ENCODE assay signal across 17 cellular contexts in the genomic region with DNA sequence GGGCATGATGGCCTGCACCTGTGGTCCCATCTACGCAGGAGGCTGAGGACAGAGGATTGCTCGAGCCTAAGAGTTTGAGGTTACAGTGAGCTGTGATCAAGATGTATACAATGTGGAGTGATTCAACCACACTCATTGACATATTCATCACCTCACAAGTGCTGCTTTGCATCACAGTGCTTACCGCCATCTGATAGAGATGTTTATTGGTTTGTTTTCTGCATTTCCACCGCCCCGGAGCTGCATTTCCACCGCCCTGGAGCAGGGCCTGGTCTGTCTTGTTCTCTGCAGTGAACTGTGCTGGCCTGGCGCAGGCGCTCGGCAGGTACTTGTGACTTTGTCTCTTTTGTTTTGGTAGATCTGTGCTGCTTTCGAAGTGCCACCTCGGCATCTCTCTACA.
A peak's percentile ranks its signal among the peaks of the same experiment; 100 is the strongest.
DNase-seq lines count a peak whose midpoint lies in the region; ATAC-seq and TF ChIP-seq lines count a peak whose summit lies in the region.
"Had no signal": no experiment of that assay in that cellular context is flagged by ENCODE, and none has a peak within 500 bp of the region (broad histone marks: within the 10 kb centered on the region; RNA-seq: fewer than 3 reads in every experiment).

No MANE protein-coding gene starts in this region.

- H3K9me3 Mint-ChIP-seq in osteocyte (ENCODE audit: unreplicated experiment) = no peaks in the 10 kb centered on the region

- H3K4me3 Mint-ChIP-seq in osteocyte (ENCODE audit: unreplicated experiment) = no peak overlapping the region

- peaks cover 79% of the 10 kb centered on the region for H3K4me1 Mint-ChIP-seq in osteocyte (ENCODE audit: unreplicated experiment)

- DNase-seq in ELF-1 (ENCODE audit: low read depth, low spot score) = peak; percentile 66
- DNase-seq in NCI-H526 treated with DMSO at 0.1 percent for 48 hours (lab: John Stamatoyannopoulos, UW) = peak; percentile 38
- DNase-seq in fibroblast of villous mesenchyme (ENCODE audit: low read depth) = peak; percentile 60
- no peak for DNase-seq in osteocyte (ENCODE audit: extremely low spot score, unreplicated experiment)
- DNase-seq in T1000 (lab: John Stamatoyannopoulos, UW) = no peak
- no peak for DNase-seq in DMS114 treated with DMSO at 0.1 percent for 48 hours (lab: John Stamatoyannopoulos, UW; ENCODE audit: unreplicated experiment)
- DNase-seq in NCI-H446 (lab: John Stamatoyannopoulos, UW) = no peak
- DNase-seq: DND-41, Kasumi-1, MG63, NCI-H1048, NCI-H1436, NCI-H2029 treated with DMSO at 0.1 percent for 48 hours, NCI-H774, Right ventricle myocardium superior had no signal

- TF ChIP-seq CTCF in fibroblast of villous mesenchyme (IDR thresholded peaks at IDR 0.05; ENCODE audit: insufficient read depth, low read depth, low read length) (no peak), osteocyte (IDR thresholded peaks at IDR 0.05) (no peak)

- H3K36me3 Mint-ChIP-seq in osteocyte (ENCODE audit: unreplicated experiment) = peaks cover 38% of the 10 kb centered on the region

- H3K27me3 Mint-ChIP-seq in osteocyte (ENCODE audit: unreplicated experiment) = no peaks in the 10 kb centered on the region

- no peak overlapping the region for H3K4me3 ChIP-seq in fibroblast of villous mesenchyme (ENCODE audit: low read depth, low read length)
- H3K4me3 ChIP-seq: BLaER1 treated with 17β-estradiol and CSF1 and Interleukin-3, amounts not matched to agents 10 nM and 100 nM; MG63 had no signal

- peak overlapping the region; percentile 7 for H3K27ac Mint-ChIP-seq in osteocyte (ENCODE audit: unreplicated experiment)

- ATAC-seq in GM21717 (IDR thresholded peaks at IDR 0.05; ENCODE audit: unreplicated experiment) = no peak

Comparison
In these comparisons a context has a peak if more than half of its experiments do, and no peak if none do; other contexts are left out.
1. DNase-seq: peak in ELF-1 (single experiment), NCI-H526 treated with DMSO at 0.1 percent for 48 hours (single experiment) and fibroblast of villous mesenchyme (single experiment); none in osteocyte (single experiment), T1000 (single experiment), DMS114 treated with DMSO at 0.1 percent for 48 hours (single experiment) and NCI-H446 (0 of 2).